9 cellular contexts compared by ENCODE assay signal in the genomic region with DNA sequence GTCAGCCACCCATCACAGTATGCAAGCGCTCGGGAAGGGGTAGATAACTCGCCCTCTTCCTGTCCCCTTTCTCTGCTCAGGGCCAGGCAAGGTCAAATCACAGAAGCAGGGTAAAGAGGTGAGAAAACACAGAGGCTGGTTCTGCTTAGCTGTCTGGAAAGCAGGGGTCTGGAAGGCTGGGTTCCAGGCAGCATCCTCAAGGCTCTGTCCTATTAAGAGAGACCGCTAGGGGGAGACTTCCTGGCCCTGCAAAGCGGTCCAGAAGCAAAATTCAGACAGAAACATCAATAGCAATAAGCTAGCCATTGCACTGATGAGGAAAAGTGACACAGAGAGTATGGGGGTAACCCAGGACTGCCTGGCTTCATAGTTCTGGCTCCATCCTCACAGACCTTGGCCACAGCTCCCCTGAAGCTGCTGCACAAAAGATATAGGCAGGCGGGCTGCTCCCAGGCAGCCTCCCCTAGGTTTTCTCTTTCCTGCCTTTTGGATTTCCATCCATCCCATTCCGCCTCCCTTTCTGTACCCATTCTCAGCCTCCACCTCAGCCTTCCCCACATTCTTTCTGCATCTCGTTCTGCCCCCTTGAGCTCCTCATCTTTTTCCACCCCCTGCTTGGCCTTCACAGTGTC.
A peak's percentile ranks its signal among the peaks of the same experiment; 100 is the strongest.
DNase-seq lines count a peak whose midpoint lies in the region; ATAC-seq, FAIRE-seq and TF ChIP-seq lines count a peak whose summit lies in the region.
"Had no signal": no experiment of that assay in that cellular context is flagged by ENCODE, and none has a peak within 500 bp of the region (broad histone marks: within the 10 kb centered on the region; RNA-seq: fewer than 3 reads in every experiment).

No MANE protein-coding gene starts in this region.

- DNase-seq in DMS53 treated with DMSO at 0.1 percent for 48 hours (lab: John Stamatoyannopoulos, UW; ENCODE audit: unreplicated experiment) (peak; percentile 35), GM12878 (ENCODE audit: low read depth, low spot score) (no peak), mesenchymal stem cell (peak; percentile 29), SIG-M5 treated with dmso at 0.1 percent for 504 hours (lab: John Stamatoyannopoulos, UW; ENCODE audit: unreplicated experiment) (no peak), NCI-H526 treated with DMSO at 0.1 percent for 48 hours (lab: John Stamatoyannopoulos, UW) (no peak), GM13976 (ENCODE audit: low spot score) (no peak)
- DNase-seq in central memory CD4-positive, alpha-beta T cell: no peak

- H3K23ac ChIP-seq in mesenchymal stem cell (ENCODE audit: low read length in 2 of 2): no peak overlapping the region

- H3K9me3 ChIP-seq in GM12878 (replicated peaks; ENCODE audit: control insufficient read depth, insufficient read depth, low read length) (no peaks in the 10 kb centered on the region), mesenchymal stem cell (ENCODE audit: control insufficient read depth, low read length) (peaks cover 10% of the 10 kb centered on the region)

- H2AFZ ChIP-seq in GM12878 (ENCODE audit: control insufficient read depth, low read depth, low read length) (no peak overlapping the region), mesenchymal stem cell (ENCODE audit: low read depth, low read length) (no peak overlapping the region)

- BruUV-seq in GM12878 (replicated peaks; lab: Mats Ljungman, UMichigan): no TSS peak

- intact Hi-C loops in GM12878 (cut with micrococcal nuclease; ENCODE audit: unreplicated experiment): loop anchor here (2.0 to 10.0 kb wide), 3 partner anchors 315 to 413 kb away; a partner anchor contains a TSS

- H3K4ac ChIP-seq in mesenchymal stem cell (ENCODE audit: low read depth in 1 of 2, low read length in 2 of 2): no peak overlapping the region

- SMC1A ChIA-PET in GM12878 (lab: Charles Lee; ENCODE audit: uncharacterized antibody, unreplicated experiment): interaction anchor here (1.1 to 2.3 kb wide), 2 partner anchors 10 to 13 kb away, joined by 3 to 7 read pairs; no protein-coding TSS in a partner anchor

- H4K8ac ChIP-seq in mesenchymal stem cell (ENCODE audit: low read length): no peak overlapping the region

- H4K91ac ChIP-seq in mesenchymal stem cell (ENCODE audit: low read length): no peak overlapping the region

- CTCF ChIA-PET in GM12878 (lab: Yijun Ruan, JAX): interaction anchor here (0.9 to 2.5 kb wide), 9 partner anchors 10 to 413 kb away, joined by 3 to 13 read pairs (median 3); no protein-coding TSS in a partner anchor

- H3K4me2 ChIP-seq in GM12878 (ENCODE audit: control insufficient read depth, insufficient read depth) (no peak overlapping the region), mesenchymal stem cell (ENCODE audit: low read length, poor library complexity, severe bottlenecking) (no peak overlapping the region)

- 23% methylated on average over 8 of the region's 8 CpGs for WGBS in GM12878 (ENCODE audit: insufficient coverage, insufficient replicate concordance, low lambda C conversion rate, missing lambda C conversion rate)
- WGBS in mesenchymal stem cell: 57% methylated on average over 8 of the region's 8 CpGs

- FAIRE-seq in GM12878 (lab: Jason Lieb, UNC): no peak

- no peak for TF ChIP-seq POLR2A in GM12878 (IDR thresholded peaks at IDR 0.05; ENCODE audit: low read depth, low read length)

- TF ChIP-seq CTCF in GM12878 (IDR thresholded peaks at IDR 0.05 in 2 of 3, conservative IDR thresholded peaks at IDR 0.05 in 1 of 3; ENCODE audit: control insufficient read depth in 2 of 3, extremely low read depth in 1 of 3, insufficient read depth in 1 of 3, low read depth in 3 of 3, low read length in 3 of 3): peak; percentile 54 to 66 (median 62)
- TF ChIP-seq CTCF in GM13976 (IDR thresholded peaks at IDR 0.05; ENCODE audit: borderline replicate concordance, control extremely low read depth, extremely low read depth, insufficient read depth, missing control alignments): no peak

- no peak overlapping the region for H3K27ac ChIP-seq in GM12878 (ENCODE audit: control insufficient read depth, insufficient read depth)
- no peak overlapping the region for H3K27ac ChIP-seq in mesenchymal stem cell (ENCODE audit: low read length, poor library complexity, severe bottlenecking)
- H3K27ac ChIP-seq: neutrophil had no signal

- no peak overlapping the region for H3K18ac ChIP-seq in mesenchymal stem cell (ENCODE audit: low read depth in 1 of 2, low read length in 2 of 2)

- TF ChIP-seq EP300 in Ishikawa (IDR thresholded peaks at IDR 0.05; ENCODE audit: borderline replicate concordance) (no peak), GM12878 (IDR thresholded peaks at IDR 0.05; ENCODE audit: borderline replicate concordance in 1 of 2, control insufficient read depth in 1 of 2, low read depth in 2 of 2, low read length in 2 of 2) (no peak)

- no peaks in the 10 kb centered on the region for H3K79me1 ChIP-seq in mesenchymal stem cell (replicated peaks; ENCODE audit: low read length, poor library complexity, severe bottlenecking)

- RAD21 ChIA-PET in GM12878 (lab: Charles Lee; ENCODE audit: unreplicated experiment): interaction anchor here (0.9 kb wide), 1 partner anchor 309 kb away, joined by 3 read pairs; no protein-coding TSS in a partner anchor

- no peak overlapping the region for H2BK15ac ChIP-seq in mesenchymal stem cell (ENCODE audit: low read depth, poor library complexity, severe bottlenecking)

- H3K36me3 ChIP-seq in GM12878 (ENCODE audit: control insufficient read depth in 2 of 2, insufficient read depth in 2 of 2, low read length in 1 of 2) (no peaks in the 10 kb centered on the region), mesenchymal stem cell (ENCODE audit: control insufficient read depth in 1 of 2, insufficient read depth in 2 of 2, low read depth in 1 of 2, low read length in 2 of 2) (peaks cover 0 to 3% of the 10 kb centered on the region in 2 experiments)
- H3K36me3 ChIP-seq: neutrophil had no signal

- TF ChIP-seq RAD21 in Ishikawa (IDR thresholded peaks at IDR 0.05; ENCODE audit: low read depth) (peak; percentile 46), GM12878 (IDR thresholded peaks at IDR 0.05; ENCODE audit: insufficient read depth, low read depth, low read length) (peak; percentile 57)

- H3K14ac ChIP-seq in mesenchymal stem cell (ENCODE audit: low read length in 2 of 2): no peak overlapping the region

- H2BK12ac ChIP-seq in mesenchymal stem cell (ENCODE audit: low read length in 2 of 2): no peak overlapping the region

- H3K9ac ChIP-seq in GM12878 (ENCODE audit: control insufficient read depth, insufficient read depth, low read length) (no peak overlapping the region), mesenchymal stem cell (ENCODE audit: low read length) (no peak overlapping the region)

- no peak overlapping the region for H2AK5ac ChIP-seq in mesenchymal stem cell (ENCODE audit: low read length, severe bottlenecking)

- H3K4me1 ChIP-seq in GM12878 (ENCODE audit: control insufficient read depth, insufficient read depth, low read length): no peaks in the 10 kb centered on the region
- peaks cover 4% of the 10 kb centered on the region for H3K4me1 ChIP-seq in mesenchymal stem cell (ENCODE audit: control insufficient read depth, insufficient read depth, low read depth, low read length)

- in situ Hi-C loops in GM12878 (cut with MboI): loop anchor here (10.0 kb wide), 2 partner anchors 395 to 415 kb away; no protein-coding TSS in a partner anchor
- in situ Hi-C loops in GM13976 (cut with MboI; ENCODE audit: low sequenced_read_pairs, unreplicated experiment): no loop called here

- no peaks in the 10 kb centered on the region for H3K79me2 ChIP-seq in GM12878 (ENCODE audit: control insufficient read depth, insufficient read depth, low read length)

- H2BK5ac ChIP-seq in mesenchymal stem cell (ENCODE audit: low read depth, low read length, poor library complexity, severe bottlenecking): no peak overlapping the region

- H2BK120ac ChIP-seq in mesenchymal stem cell (ENCODE audit: low read depth, low read length): no peak overlapping the region

- H3K4me3 ChIP-seq in GM12878 (no peak overlapping the region), mesenchymal stem cell (ENCODE audit: insufficient read depth in 1 of 2, low read depth in 1 of 2, low read length in 2 of 2) (no peak overlapping the region)

- no peaks in the 10 kb centered on the region for H4K20me1 ChIP-seq in GM12878 (ENCODE audit: control insufficient read depth, insufficient read depth)

- peak; percentile 70 for ATAC-seq in GM12878

- H3K27me3 ChIP-seq in GM12878 (replicated peaks in 1 of 2; ENCODE audit: control insufficient read depth in 2 of 2, insufficient read depth in 2 of 2, low read length in 1 of 2) (no peaks in the 10 kb centered on the region), mesenchymal stem cell (ENCODE audit: control insufficient read depth in 1 of 2, insufficient read depth in 1 of 2, low read length in 2 of 2) (no peaks in the 10 kb centered on the region)
- H3K27me3 ChIP-seq: neutrophil had no signal

- POLR2A ChIA-PET in GM12878 (lab: Charles Lee): no interaction called here

TF ChIP-seq in Ishikawa, 13 proteins besides CTCF, POLR2A, EP300 and RAD21 (continues in another document):
- no peak for TF ChIP-seq FOXM1 (IDR thresholded peaks at IDR 0.05; ENCODE audit: borderline replicate concordance, low read depth)
- TF ChIP-seq, protein P1, sequence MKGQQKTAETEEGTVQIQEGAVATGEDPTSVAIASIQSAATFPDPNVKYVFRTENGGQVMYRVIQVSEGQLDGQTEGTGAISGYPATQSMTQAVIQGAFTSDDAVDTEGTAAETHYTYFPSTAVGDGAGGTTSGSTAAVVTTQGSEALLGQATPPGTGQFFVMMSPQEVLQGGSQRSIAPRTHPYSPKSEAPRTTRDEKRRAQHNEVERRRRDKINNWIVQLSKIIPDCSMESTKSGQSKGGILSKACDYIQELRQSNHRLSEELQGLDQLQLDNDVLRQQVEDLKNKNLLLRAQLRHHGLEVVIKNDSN (IDR thresholded peaks at IDR 0.05): no peak
- no peak for TF ChIP-seq CEBPB (IDR thresholded peaks at IDR 0.05)
- no peak for TF ChIP-seq ZBTB7A (IDR thresholded peaks at IDR 0.05; ENCODE audit: low read depth)
- TF ChIP-seq TCF12 (IDR thresholded peaks at IDR 0.05; ENCODE audit: low read depth): no peak
- TF ChIP-seq EGR1 (IDR thresholded peaks at IDR 0.05): no peak
- no peak for TF ChIP-seq CREB1 (IDR thresholded peaks at IDR 0.05; ENCODE audit: low read depth)

TF ChIP-seq in GM12878, 131 proteins besides CTCF, POLR2A, EP300 and RAD21 (continues in another document):
- no peak for TF ChIP-seq DPF2 (IDR thresholded peaks at IDR 0.05)
- TF ChIP-seq KLF5 (IDR thresholded peaks at IDR 0.05; ENCODE audit: partially characterized antibody): no peak
- TF ChIP-seq TCF12 (IDR thresholded peaks at IDR 0.05; ENCODE audit: low read depth, low read length): no peak
- TF ChIP-seq SMC3 (IDR thresholded peaks at IDR 0.05; ENCODE audit: borderline replicate concordance, low read length): peak; percentile 51; the same call in 1 of the 2 replicates
- no peak for TF ChIP-seq SUZ12 (IDR thresholded peaks at IDR 0.05; ENCODE audit: unreplicated experiment)
- TF ChIP-seq YY1 (IDR thresholded peaks at IDR 0.05; ENCODE audit: low read depth, low read length): 0 out of 2 replicates have a peak, but pooled peaks have one; percentile 18

Comparison
In these comparisons a context has a peak if more than half of its experiments do, and no peak if none do; other contexts are left out.
1. DNase-seq: peak in DMS53 treated with DMSO at 0.1 percent for 48 hours (single experiment) and mesenchymal stem cell (single experiment); none in GM12878 (single experiment), SIG-M5 treated with dmso at 0.1 percent for 504 hours (single experiment), NCI-H526 treated with DMSO at 0.1 percent for 48 hours (single experiment), central memory CD4-positive, alpha-beta T cell (single experiment) and GM13976 (single experiment).